ENCODE assay signal across 1 cellular context in genomic region chr3:14844386-14845170, GRCh38.
TF ChIP-seq lines count a peak whose summit lies in the region.

No MANE protein-coding gene starts in this region.

TF ChIP-seq in K562, 482 proteins besides CTCF, POLR2A, EP300 and RAD21 (continued from another document):
- TF ChIP-seq TCF15 (CRISPR knock-in tag; IDR thresholded peaks at IDR 0.05) = no peak
- TF ChIP-seq KDM1A (IDR thresholded peaks at IDR 0.05) = peak; percentile 48 to 55; a peak in 2 of 4 replicates
- TF ChIP-seq, protein P1, sequence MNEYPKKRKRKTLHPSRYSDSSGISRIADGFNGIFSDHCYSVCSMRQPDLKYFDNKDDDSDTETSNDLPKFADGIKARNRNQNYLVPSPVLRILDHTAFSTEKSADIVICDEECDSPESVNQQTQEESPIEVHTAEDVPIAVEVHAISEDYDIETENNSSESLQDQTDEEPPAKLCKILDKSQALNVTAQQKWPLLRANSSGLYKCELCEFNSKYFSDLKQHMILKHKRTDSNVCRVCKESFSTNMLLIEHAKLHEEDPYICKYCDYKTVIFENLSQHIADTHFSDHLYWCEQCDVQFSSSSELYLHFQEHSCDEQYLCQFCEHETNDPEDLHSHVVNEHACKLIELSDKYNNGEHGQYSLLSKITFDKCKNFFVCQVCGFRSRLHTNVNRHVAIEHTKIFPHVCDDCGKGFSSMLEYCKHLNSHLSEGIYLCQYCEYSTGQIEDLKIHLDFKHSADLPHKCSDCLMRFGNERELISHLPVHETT (CRISPR knock-in tag; conservative IDR thresholded peaks at IDR 0.05 in 1 of 2, IDR thresholded peaks at IDR 0.05 in 1 of 2) = no peak
- TF ChIP-seq IRF2 (CRISPR knock-in tag; IDR thresholded peaks at IDR 0.05) = no peak
- no peak for TF ChIP-seq HMG20A (CRISPR knock-in tag; conservative IDR thresholded peaks at IDR 0.05)
- no peak for TF ChIP-seq RHOXF2B (CRISPR knock-in tag; conservative IDR thresholded peaks at IDR 0.05)
- TF ChIP-seq NR2C1 (IDR thresholded peaks at IDR 0.05) = no peak
- TF ChIP-seq NR2C1 (tag; IDR thresholded peaks at IDR 0.05) = no peak
- TF ChIP-seq BCOR (IDR thresholded peaks at IDR 0.05) = peak; percentile 90
- peak; percentile 64 for TF ChIP-seq ADNP (tag; IDR thresholded peaks at IDR 0.05)
- TF ChIP-seq, protein P2, sequence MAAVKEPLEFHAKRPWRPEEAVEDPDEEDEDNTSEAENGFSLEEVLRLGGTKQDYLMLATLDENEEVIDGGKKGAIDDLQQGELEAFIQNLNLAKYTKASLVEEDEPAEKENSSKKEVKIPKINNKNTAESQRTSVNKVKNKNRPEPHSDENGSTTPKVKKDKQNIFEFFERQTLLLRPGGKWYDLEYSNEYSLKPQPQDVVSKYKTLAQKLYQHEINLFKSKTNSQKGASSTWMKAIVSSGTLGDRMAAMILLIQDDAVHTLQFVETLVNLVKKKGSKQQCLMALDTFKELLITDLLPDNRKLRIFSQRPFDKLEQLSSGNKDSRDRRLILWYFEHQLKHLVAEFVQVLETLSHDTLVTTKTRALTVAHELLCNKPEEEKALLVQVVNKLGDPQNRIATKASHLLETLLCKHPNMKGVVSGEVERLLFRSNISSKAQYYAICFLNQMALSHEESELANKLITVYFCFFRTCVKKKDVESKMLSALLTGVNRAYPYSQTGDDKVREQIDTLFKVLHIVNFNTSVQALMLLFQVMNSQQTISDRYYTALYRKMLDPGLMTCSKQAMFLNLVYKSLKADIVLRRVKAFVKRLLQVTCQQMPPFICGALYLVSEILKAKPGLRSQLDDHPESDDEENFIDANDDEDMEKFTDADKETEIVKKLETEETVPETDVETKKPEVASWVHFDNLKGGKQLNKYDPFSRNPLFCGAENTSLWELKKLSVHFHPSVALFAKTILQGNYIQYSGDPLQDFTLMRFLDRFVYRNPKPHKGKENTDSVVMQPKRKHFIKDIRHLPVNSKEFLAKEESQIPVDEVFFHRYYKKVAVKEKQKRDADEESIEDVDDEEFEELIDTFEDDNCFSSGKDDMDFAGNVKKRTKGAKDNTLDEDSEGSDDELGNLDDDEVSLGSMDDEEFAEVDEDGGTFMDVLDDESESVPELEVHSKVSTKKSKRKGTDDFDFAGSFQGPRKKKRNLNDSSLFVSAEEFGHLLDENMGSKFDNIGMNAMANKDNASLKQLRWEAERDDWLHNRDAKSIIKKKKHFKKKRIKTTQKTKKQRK (IDR thresholded peaks at IDR 0.05; ENCODE audit: borderline replicate concordance, low read depth, low read length) = no peak
- no peak for TF ChIP-seq ZNF311 (CRISPR knock-in tag; IDR thresholded peaks at IDR 0.05)
- no peak for TF ChIP-seq ZNF232 (CRISPR knock-in tag; IDR thresholded peaks at IDR 0.05)
- TF ChIP-seq ZNF695 (CRISPR knock-in tag; IDR thresholded peaks at IDR 0.05) = no peak
- no peak for TF ChIP-seq SMC3 (conservative IDR thresholded peaks at IDR 0.05; ENCODE audit: insufficient read depth, low read depth, low read length)
- no peak for TF ChIP-seq STAT5A (IDR thresholded peaks at IDR 0.05; ENCODE audit: borderline replicate concordance, low read length)
- no peak for TF ChIP-seq NR2C2 (CRISPR knock-in tag; IDR thresholded peaks at IDR 0.05)
- TF ChIP-seq NR2C2 (tag; IDR thresholded peaks at IDR 0.05) = no peak
- TF ChIP-seq, protein P3, sequence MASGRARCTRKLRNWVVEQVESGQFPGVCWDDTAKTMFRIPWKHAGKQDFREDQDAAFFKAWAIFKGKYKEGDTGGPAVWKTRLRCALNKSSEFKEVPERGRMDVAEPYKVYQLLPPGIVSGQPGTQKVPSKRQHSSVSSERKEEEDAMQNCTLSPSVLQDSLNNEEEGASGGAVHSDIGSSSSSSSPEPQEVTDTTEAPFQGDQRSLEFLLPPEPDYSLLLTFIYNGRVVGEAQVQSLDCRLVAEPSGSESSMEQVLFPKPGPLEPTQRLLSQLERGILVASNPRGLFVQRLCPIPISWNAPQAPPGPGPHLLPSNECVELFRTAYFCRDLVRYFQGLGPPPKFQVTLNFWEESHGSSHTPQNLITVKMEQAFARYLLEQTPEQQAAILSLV (tag; IDR thresholded peaks at IDR 0.05) = no peak
- TF ChIP-seq ZNF668 (CRISPR knock-in tag; IDR thresholded peaks at IDR 0.05) = no peak
- TF ChIP-seq, protein P4, sequence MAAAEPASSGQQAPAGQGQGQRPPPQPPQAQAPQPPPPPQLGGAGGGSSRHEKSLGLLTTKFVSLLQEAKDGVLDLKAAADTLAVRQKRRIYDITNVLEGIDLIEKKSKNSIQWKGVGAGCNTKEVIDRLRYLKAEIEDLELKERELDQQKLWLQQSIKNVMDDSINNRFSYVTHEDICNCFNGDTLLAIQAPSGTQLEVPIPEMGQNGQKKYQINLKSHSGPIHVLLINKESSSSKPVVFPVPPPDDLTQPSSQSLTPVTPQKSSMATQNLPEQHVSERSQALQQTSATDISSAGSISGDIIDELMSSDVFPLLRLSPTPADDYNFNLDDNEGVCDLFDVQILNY (CRISPR knock-in tag; IDR thresholded peaks at IDR 0.05) = no peak
- TF ChIP-seq, protein P5, sequence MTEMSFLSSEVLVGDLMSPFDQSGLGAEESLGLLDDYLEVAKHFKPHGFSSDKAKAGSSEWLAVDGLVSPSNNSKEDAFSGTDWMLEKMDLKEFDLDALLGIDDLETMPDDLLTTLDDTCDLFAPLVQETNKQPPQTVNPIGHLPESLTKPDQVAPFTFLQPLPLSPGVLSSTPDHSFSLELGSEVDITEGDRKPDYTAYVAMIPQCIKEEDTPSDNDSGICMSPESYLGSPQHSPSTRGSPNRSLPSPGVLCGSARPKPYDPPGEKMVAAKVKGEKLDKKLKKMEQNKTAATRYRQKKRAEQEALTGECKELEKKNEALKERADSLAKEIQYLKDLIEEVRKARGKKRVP (CRISPR knock-in tag; IDR thresholded peaks at IDR 0.05) = no peak
- 0 out of 4 replicates have a peak, but pooled peaks of 1 of the 2 experiments have one; percentile 37 for TF ChIP-seq RCOR1 (IDR thresholded peaks at IDR 0.05; ENCODE audit: borderline replicate concordance in 1 of 2, low read depth in 2 of 2, low read length in 2 of 2)
- TF ChIP-seq ETV5 (CRISPR knock-in tag; IDR thresholded peaks at IDR 0.05; ENCODE audit: low read depth) = no peak
- no peak for TF ChIP-seq ESRRA (IDR thresholded peaks at IDR 0.05; ENCODE audit: borderline replicate concordance, low read depth)
- no peak for TF ChIP-seq ZFPM2 (CRISPR knock-in tag; IDR thresholded peaks at IDR 0.05)
- TF ChIP-seq CREB3L1 (IDR thresholded peaks at IDR 0.05; ENCODE audit: borderline replicate concordance, low read depth) = no peak
- TF ChIP-seq TEAD1 (CRISPR knock-in tag; IDR thresholded peaks at IDR 0.05) = no peak
- no peak for TF ChIP-seq MBD1 (CRISPR knock-in tag; IDR thresholded peaks at IDR 0.05)
- TF ChIP-seq, protein P6, sequence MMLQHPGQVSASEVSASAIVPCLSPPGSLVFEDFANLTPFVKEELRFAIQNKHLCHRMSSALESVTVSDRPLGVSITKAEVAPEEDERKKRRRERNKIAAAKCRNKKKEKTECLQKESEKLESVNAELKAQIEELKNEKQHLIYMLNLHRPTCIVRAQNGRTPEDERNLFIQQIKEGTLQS (IDR thresholded peaks at IDR 0.05) = no peak
- TF ChIP-seq, protein P6 (CRISPR knock-in tag; conservative IDR thresholded peaks at IDR 0.05) = no peak
- TF ChIP-seq ZNF134 (CRISPR knock-in tag; conservative IDR thresholded peaks at IDR 0.05) = no peak
- no peak for TF ChIP-seq ESRRB (CRISPR knock-in tag; IDR thresholded peaks at IDR 0.05; ENCODE audit: borderline replicate concordance)
- TF ChIP-seq, protein P7, sequence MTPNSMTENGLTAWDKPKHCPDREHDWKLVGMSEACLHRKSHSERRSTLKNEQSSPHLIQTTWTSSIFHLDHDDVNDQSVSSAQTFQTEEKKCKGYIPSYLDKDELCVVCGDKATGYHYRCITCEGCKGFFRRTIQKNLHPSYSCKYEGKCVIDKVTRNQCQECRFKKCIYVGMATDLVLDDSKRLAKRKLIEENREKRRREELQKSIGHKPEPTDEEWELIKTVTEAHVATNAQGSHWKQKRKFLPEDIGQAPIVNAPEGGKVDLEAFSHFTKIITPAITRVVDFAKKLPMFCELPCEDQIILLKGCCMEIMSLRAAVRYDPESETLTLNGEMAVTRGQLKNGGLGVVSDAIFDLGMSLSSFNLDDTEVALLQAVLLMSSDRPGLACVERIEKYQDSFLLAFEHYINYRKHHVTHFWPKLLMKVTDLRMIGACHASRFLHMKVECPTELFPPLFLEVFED (CRISPR knock-in tag; conservative IDR thresholded peaks at IDR 0.05) = no peak
- TF ChIP-seq, protein P8, sequence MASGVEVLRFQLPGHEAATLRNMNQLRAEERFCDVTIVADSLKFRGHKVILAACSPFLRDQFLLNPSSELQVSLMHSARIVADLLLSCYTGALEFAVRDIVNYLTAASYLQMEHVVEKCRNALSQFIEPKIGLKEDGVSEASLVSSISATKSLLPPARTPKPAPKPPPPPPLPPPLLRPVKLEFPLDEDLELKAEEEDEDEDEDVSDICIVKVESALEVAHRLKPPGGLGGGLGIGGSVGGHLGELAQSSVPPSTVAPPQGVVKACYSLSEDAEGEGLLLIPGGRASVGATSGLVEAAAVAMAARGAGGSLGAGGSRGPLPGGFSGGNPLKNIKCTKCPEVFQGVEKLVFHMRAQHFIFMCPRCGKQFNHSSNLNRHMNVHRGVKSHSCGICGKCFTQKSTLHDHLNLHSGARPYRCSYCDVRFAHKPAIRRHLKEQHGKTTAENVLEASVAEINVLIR (CRISPR knock-in tag; IDR thresholded peaks at IDR 0.05) = no peak
- TF ChIP-seq CHD4 (IDR thresholded peaks at IDR 0.05; ENCODE audit: insufficient read depth, insufficient replicate concordance, low read depth, low read length, poor library complexity, severe bottlenecking) = peak; percentile 66
- TF ChIP-seq TFAM (CRISPR knock-in tag; conservative IDR thresholded peaks at IDR 0.05) = no peak
- no peak for TF ChIP-seq CAMTA2 (CRISPR knock-in tag; conservative IDR thresholded peaks at IDR 0.05)
- TF ChIP-seq ZNF239 (CRISPR knock-in tag; IDR thresholded peaks at IDR 0.05) = no peak
- peak; percentile 31; the same call in 1 of the 2 replicates for TF ChIP-seq SMARCA5 (IDR thresholded peaks at IDR 0.05)
- TF ChIP-seq UBTF (IDR thresholded peaks at IDR 0.05; ENCODE audit: borderline replicate concordance in 1 of 2, low read depth in 2 of 2, low read length in 2 of 2) = no peak
- no peak for TF ChIP-seq ILK (tag; IDR thresholded peaks at IDR 0.05; ENCODE audit: borderline replicate concordance, low read depth)
- no peak for TF ChIP-seq PRMT5 (CRISPR knock-in tag; IDR thresholded peaks at IDR 0.05)
- no peak for TF ChIP-seq IFI16 (CRISPR knock-in tag; IDR thresholded peaks at IDR 0.05)
- TF ChIP-seq ZNF354B (CRISPR knock-in tag; IDR thresholded peaks at IDR 0.05) = no peak
- TF ChIP-seq SMAD2 (IDR thresholded peaks at IDR 0.05; ENCODE audit: low read depth, low read length) = no peak
- no peak for TF ChIP-seq HMG20B (CRISPR knock-in tag; IDR thresholded peaks at IDR 0.05)
- no peak for TF ChIP-seq ZBTB17 (CRISPR knock-in tag; IDR thresholded peaks at IDR 0.05)
- TF ChIP-seq TEAD2 (tag; IDR thresholded peaks at IDR 0.05) = no peak
- TF ChIP-seq U2AF2 (optimal IDR thresholded peaks at IDR 0.05; ENCODE audit: low read depth, low read length) = no peak
